In genomic region chr16:74695450-74696422, GRCh38 we compare ENCODE assay signal across 2 cellular contexts.
TF ChIP-seq lines count a peak whose summit lies in the region.

No MANE protein-coding gene starts in this region.

TF ChIP-seq in IMR-90, 13 proteins besides CTCF, POLR2A, EP300 and RAD21:
- TF ChIP-seq, protein P1, sequence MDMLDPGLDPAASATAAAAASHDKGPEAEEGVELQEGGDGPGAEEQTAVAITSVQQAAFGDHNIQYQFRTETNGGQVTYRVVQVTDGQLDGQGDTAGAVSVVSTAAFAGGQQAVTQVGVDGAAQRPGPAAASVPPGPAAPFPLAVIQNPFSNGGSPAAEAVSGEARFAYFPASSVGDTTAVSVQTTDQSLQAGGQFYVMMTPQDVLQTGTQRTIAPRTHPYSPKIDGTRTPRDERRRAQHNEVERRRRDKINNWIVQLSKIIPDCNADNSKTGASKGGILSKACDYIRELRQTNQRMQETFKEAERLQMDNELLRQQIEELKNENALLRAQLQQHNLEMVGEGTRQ (IDR thresholded peaks at IDR 0.05; ENCODE audit: low read depth, low read length), result peak; percentile 99
- TF ChIP-seq MXI1 (IDR thresholded peaks at IDR 0.05; ENCODE audit: borderline replicate concordance, low read depth, low read length) (0 out of 2 replicates have a peak, but pooled peaks have one; percentile 34), FOS (IDR thresholded peaks at IDR 0.05; ENCODE audit: low read depth, low read length) (peak; percentile 43; the same call in 1 of the 2 replicates), MAZ (IDR thresholded peaks at IDR 0.05; ENCODE audit: borderline replicate concordance, low read depth, low read length) (no peak), CEBPB (IDR thresholded peaks at IDR 0.05; ENCODE audit: low read depth, low read length) (peak; percentile 89)

TF ChIP-seq in PFSK-1, 5 proteins besides CTCF, POLR2A, EP300 and RAD21:
- TF ChIP-seq TAF1 (IDR thresholded peaks at IDR 0.05; ENCODE audit: borderline replicate concordance, insufficient read depth, low read length), result peak; percentile 65; the same call in 1 of the 2 replicates
- TF ChIP-seq REST (IDR thresholded peaks at IDR 0.05; ENCODE audit: insufficient read depth in 1 of 2, low read depth in 2 of 2, low read length in 2 of 2), result no peak
- peak; percentile 77 for TF ChIP-seq POLR2AphosphoS5 (IDR thresholded peaks at IDR 0.05; ENCODE audit: low read depth, low read length)
